Comparison of ENCODE assay signal across 22 cellular contexts in genomic region chr2:186746584-186746983, GRCh38.
"Had no signal": no experiment of that assay in that cellular context is flagged by ENCODE, and none has a peak within 500 bp of the region (broad histone marks: within the 10 kb centered on the region; RNA-seq: fewer than 3 reads in every experiment).

No MANE protein-coding gene starts in this region.

- ATAC-seq: activated CD8-positive, alpha-beta T cell treated with anti-CD3 and anti-CD28 coated beads for 36 hours; activated T-helper 17 cell treated with anti-CD3 and anti-CD28 coated beads, Interleukin-2, amount 50 U/mL, for 72 hours; left ventricle myocardium superior; mucosa of descending colon; WTC11 had no signal

- H3K4me2 ChIP-seq: neural progenitor cell had no signal

- H3K36me3 ChIP-seq: prostate gland, right atrium auricular region, thyroid gland had no signal

- H3K4me1 Mint-ChIP-seq: activated naive CD8-positive, alpha-beta T cell treated with anti-CD3 and anti-CD28 coated beads for 36 hours; naive B cell; neural progenitor cell; WTC11 had no signal

- H3K27ac ChIP-seq: esophagus muscularis mucosa, neural progenitor cell, prostate gland, right atrium auricular region, thyroid gland had no signal

- H3K4me1 ChIP-seq: esophagus muscularis mucosa, neural progenitor cell, prostate gland, right atrium auricular region, thyroid gland had no signal

- H3K27me3 Mint-ChIP-seq: activated naive CD8-positive, alpha-beta T cell treated with anti-CD3 and anti-CD28 coated beads for 36 hours; naive B cell had no signal

- H3K9me3 Mint-ChIP-seq: activated CD8-positive, alpha-beta T cell treated with anti-CD3 and anti-CD28 coated beads for 36 hours; activated naive CD8-positive, alpha-beta T cell treated with anti-CD3 and anti-CD28 coated beads for 36 hours; activated T-helper 17 cell treated with anti-CD3 and anti-CD28 coated beads, Interleukin-2, amount 50 U/mL, for 72 hours; naive B cell; WTC11 had no signal

- H3K27ac Mint-ChIP-seq: activated CD8-positive, alpha-beta T cell treated with anti-CD3 and anti-CD28 coated beads for 36 hours; activated naive CD8-positive, alpha-beta T cell treated with anti-CD3 and anti-CD28 coated beads for 36 hours; activated T-helper 17 cell treated with anti-CD3 and anti-CD28 coated beads, Interleukin-2, amount 50 U/mL, for 72 hours; naive B cell; neural progenitor cell; WTC11 had no signal

- H3K4me3 Mint-ChIP-seq: activated CD8-positive, alpha-beta T cell treated with anti-CD3 and anti-CD28 coated beads for 36 hours; activated naive CD8-positive, alpha-beta T cell treated with anti-CD3 and anti-CD28 coated beads for 36 hours; activated T-helper 17 cell treated with anti-CD3 and anti-CD28 coated beads, Interleukin-2, amount 50 U/mL, for 72 hours; naive B cell; neural progenitor cell; WTC11 had no signal

- H3K27me3 ChIP-seq: esophagus muscularis mucosa, neural progenitor cell, right atrium auricular region, thyroid gland had no signal

- H3K36me3 Mint-ChIP-seq: activated naive CD8-positive, alpha-beta T cell treated with anti-CD3 and anti-CD28 coated beads for 36 hours; naive B cell had no signal

- H3K4me3 ChIP-seq: esophagus muscularis mucosa, mucosa of descending colon, neural progenitor cell, prostate gland, right atrium auricular region, thyroid gland had no signal

- H3K9ac ChIP-seq: neural progenitor cell had no signal

- DNase-seq: activated CD4-positive, alpha-beta T cell treated with anti-CD3 and anti-CD28 coated beads for 48 hours; activated CD8-positive, alpha-beta T cell treated with anti-CD3 and anti-CD28 coated beads for 36 hours; activated naive CD4-positive, alpha-beta T cell; activated naive CD8-positive, alpha-beta T cell treated with anti-CD3 and anti-CD28 coated beads for 36 hours; activated T-cell treated with anti-CD3 and anti-CD28 coated beads, Interleukin-2, amount 50 U/mL, for 1 hour; amniotic stem cell; dermis blood vessel endothelial cell; effector memory CD4-positive, alpha-beta T cell; left ventricle myocardium superior; mucosa of descending colon; naive B cell; stimulated activated CD4-positive, alpha-beta T cell treated with anti-CD3 and anti-CD28 coated beads, Interleukin-12 subunit alpha, Interleukin-12 subunit beta, amount 100 ng/mL, for 4 hours; stimulated activated CD4-positive, alpha-beta T cell treated with anti-CD3 and anti-CD28 coated beads, Interleukin-1b, Interleukin-23, amount 100 ng/mL, for 48 hours; stimulated activated CD8-positive, alpha-beta memory T cell treated with anti-CD3 and anti-CD28 coated beads, Interleukin-4, amount 100 ng/mL, for 48 hours; stimulated activated naive CD4-positive, alpha-beta T cell; thyroid gland had no signal
